ENCODE assay signal across 29 cellular contexts in the genomic region with DNA sequence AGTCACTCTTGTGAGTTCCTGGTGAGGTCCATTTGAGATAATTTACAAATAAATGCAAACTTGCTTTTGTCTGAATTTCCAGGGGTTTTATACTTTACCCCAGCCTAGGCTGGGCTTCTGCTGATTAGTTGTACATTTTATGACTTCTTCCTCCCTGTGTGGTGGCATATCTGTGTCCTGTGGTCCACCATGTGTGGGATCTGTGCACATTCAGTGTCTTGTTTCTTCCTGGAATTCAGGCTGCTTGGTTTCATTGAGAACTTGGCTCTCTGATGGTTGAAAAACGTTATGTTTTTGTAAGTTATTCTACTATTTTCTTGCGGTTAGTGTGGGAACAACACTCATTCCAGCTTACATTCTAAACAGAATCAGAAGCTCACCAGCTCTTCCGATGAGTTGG.
"Had no signal": no experiment of that assay in that cellular context is flagged by ENCODE, and none has a peak within 500 bp of the region (broad histone marks: within the 10 kb centered on the region; RNA-seq: fewer than 3 reads in every experiment).

No MANE protein-coding gene starts in this region.

- ATAC-seq: activated CD8-positive, alpha-beta T cell treated with anti-CD3 and anti-CD28 coated beads for 36 hours; body of pancreas had no signal

- DNase-seq: activated B cell treated with CpG ODN at 0.5 μM for 24 hours; activated CD4-positive, alpha-beta memory T cell treated with anti-CD3 and anti-CD28 coated beads for 36 hours; activated CD4-positive, alpha-beta T cell treated with anti-CD3 and anti-CD28 coated beads for 4 hours; activated CD4-positive, alpha-beta T cell treated with anti-CD3 and anti-CD28 coated beads, Interleukin-2, amount 10 ng/mL, durations not matched to agents 24 days and 14 days; activated CD4-positive, alpha-beta T cell treated with anti-CD3 and anti-CD28 coated beads, Interleukin-2, amount 50 U/mL, for 1 hour; activated CD4-positive, alpha-beta T cell treated with anti-CD3 and anti-CD28 coated beads, Interleukin-2, amount 50 U/mL, for 4 hours; activated CD4-positive, CD25-positive, alpha-beta regulatory T cell treated with anti-CD3 and anti-CD28 coated beads, Interleukin-2, amount 50 U/mL, for 72 hours; activated CD8-positive, alpha-beta memory T cell treated with anti-CD3 and anti-CD28 coated beads, Interleukin-2, amount 50 U/mL, for 4 hours; activated CD8-positive, alpha-beta T cell treated with anti-CD3 and anti-CD28 coated beads for 36 hours; activated effector memory CD4-positive, alpha-beta T cell treated with anti-CD3 and anti-CD28 coated beads, Interleukin-2, amount 50 U/mL, for 16 hours; activated gamma-delta T cell treated with Interleukin-2 at 50 U/mL for 16 hours; activated naive CD4-positive, alpha-beta T cell; activated naive CD4-positive, alpha-beta T cell treated with anti-CD3 and anti-CD28 coated beads for 36 hours; activated naive CD4-positive, alpha-beta T cell treated with anti-CD3 and anti-CD28 coated beads, Interleukin-2, amount 50 U/mL, for 16 hours; activated naive CD8-positive, alpha-beta T cell treated with anti-CD3 and anti-CD28 coated beads for 36 hours; activated T-cell treated with anti-CD3 and anti-CD28 coated beads for 4 hours; activated T-cell treated with anti-CD3 and anti-CD28 coated beads, Interleukin-2, amount 50 U/mL, for 1 hour; activated T-cell treated with anti-CD3 and anti-CD28 coated beads, Interleukin-2, amount 50 U/mL, for 4 hours; activated T-cell treated with anti-CD3 and anti-CD28 coated beads, Interleukin-2, amount 50 U/mL, for 72 hours; adrenal gland; amniotic stem cell; aorta; body of pancreas; brain microvascular endothelial cell; central memory CD4-positive, alpha-beta T cell; T-helper 2 cell; T-helper 9 cell had no signal

- H3K27ac ChIP-seq: adrenal gland, body of pancreas, brain microvascular endothelial cell, breast epithelium, VCaP had no signal

- H3K4me3 ChIP-seq: adrenal gland, body of pancreas, breast epithelium had no signal

- H3K9me3 ChIP-seq: adrenal gland, body of pancreas, breast epithelium had no signal

- H3K36me3 ChIP-seq: adrenal gland, brain microvascular endothelial cell had no signal

- H3K4me1 ChIP-seq: adrenal gland, body of pancreas, breast epithelium had no signal

- H3K27me3 ChIP-seq: adrenal gland, body of pancreas, brain microvascular endothelial cell, breast epithelium had no signal
